In the genomic region with DNA sequence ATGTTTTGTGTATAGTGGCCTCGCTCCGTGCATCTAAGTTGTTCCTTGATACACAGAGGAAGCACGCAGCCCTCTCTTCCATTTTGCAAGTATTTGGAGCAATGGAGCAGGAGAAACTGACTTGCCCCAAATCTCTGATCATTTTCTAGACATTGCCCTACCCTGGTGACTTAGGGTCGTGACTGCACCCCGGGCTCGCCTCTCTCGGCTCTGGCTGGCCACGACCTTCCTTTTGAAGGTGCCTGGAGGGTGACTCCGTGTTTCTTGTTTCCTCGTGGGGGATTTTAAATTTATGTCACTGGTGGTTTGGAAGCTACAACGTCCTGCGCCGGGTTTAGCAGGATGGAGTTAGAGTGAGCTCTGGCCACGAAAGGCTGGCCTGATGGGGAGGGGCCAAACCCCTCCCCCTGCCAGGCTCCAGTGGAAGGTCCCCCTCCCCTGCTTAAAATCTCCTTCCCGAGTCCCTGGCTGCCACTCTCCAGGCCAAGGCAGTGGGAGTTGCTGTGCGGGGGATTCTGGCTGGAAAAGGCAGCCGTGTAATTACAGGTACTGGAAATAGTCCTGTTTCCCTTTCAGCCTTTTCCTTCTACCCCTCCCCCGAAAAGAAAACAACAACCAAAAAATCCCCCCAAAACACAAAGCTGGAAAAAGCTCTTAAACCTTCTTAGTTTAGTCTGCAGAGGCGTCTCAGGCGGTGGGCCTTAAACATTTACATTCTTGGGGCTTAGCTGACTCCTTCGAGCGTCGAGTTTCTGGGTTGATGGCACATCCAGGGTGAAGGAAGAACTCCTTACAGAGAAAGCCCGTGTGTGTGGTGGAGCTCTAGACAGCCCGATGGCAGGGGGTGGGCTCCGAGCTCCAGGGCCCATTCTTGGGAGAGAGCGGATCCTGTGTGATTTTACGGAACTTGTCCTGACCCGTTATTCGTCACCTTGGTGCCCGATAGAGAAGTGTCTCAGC, we compare ENCODE assay signal across 1 cellular context.
TF ChIP-seq lines count a peak whose summit lies in the region.

No MANE protein-coding gene starts in this region.

TF ChIP-seq in IMR-90, 13 proteins besides CTCF, POLR2A, EP300 and RAD21:
- no peak; the same call in 1 of the 2 replicates for TF ChIP-seq FOS (IDR thresholded peaks at IDR 0.05; ENCODE audit: low read depth, low read length)
- TF ChIP-seq, protein P1, sequence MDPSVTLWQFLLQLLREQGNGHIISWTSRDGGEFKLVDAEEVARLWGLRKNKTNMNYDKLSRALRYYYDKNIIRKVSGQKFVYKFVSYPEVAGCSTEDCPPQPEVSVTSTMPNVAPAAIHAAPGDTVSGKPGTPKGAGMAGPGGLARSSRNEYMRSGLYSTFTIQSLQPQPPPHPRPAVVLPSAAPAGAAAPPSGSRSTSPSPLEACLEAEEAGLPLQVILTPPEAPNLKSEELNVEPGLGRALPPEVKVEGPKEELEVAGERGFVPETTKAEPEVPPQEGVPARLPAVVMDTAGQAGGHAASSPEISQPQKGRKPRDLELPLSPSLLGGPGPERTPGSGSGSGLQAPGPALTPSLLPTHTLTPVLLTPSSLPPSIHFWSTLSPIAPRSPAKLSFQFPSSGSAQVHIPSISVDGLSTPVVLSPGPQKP (IDR thresholded peaks at IDR 0.05; ENCODE audit: borderline replicate concordance, low read depth, low read length): no peak
- TF ChIP-seq SMC3 (IDR thresholded peaks at IDR 0.05; ENCODE audit: low read depth, low read length): peak; percentile 1; the same call in 1 of the 2 replicates
- TF ChIP-seq NFE2L2 (IDR thresholded peaks at IDR 0.05; ENCODE audit: low read depth, low read length): no peak
- TF ChIP-seq CEBPB (IDR thresholded peaks at IDR 0.05; ENCODE audit: low read depth, low read length): no peak
- TF ChIP-seq MAZ (IDR thresholded peaks at IDR 0.05; ENCODE audit: borderline replicate concordance, low read depth, low read length): peak; percentile 16; the same call in 1 of the 2 replicates
